In the genomic region with DNA sequence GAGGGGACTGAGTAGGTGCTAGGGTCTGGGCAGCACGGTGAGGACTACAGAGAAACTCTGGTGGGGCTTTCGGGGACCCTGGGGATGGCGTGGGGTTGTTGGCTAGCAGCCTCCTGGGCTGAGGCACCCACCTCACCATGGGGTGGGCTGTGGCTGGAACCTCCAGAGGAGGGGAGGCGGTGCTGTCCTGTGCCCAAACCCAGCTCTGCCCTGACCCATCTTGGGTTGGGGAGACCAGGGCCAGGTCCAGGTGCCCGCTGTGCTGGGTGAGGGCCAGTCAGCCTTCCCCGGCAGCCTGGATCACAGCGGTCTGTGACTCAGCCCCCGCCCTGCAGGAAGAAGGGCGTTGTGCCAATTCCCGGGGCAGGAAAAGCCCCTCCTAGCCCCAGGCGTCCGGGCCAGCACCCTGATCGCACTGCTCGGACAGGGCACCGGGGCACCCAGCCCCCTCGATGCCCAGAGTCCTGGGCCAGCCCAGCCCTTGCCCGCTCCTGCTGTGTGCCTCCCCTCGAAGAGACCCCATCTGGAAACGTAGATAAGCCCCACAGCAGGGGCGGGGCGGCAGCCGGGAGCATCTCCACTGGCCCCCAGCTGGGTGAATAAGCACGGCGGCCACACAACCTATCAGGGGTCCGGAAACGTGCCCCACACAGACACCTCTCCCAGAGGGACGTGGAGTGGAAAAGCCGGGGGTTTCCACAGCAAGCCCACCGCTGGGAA, we compare ENCODE assay signal across 8 cellular contexts. TPM values are rescaled to one million over a fixed set of nuclear protein-coding genes. Genes with fewer than 3 reads are reported as not detected.
DNase-seq lines count a peak whose midpoint lies in the region; ATAC-seq and TF ChIP-seq lines count a peak whose summit lies in the region.
"Had no signal": no experiment of that assay in that cellular context is flagged by ENCODE, and none has a peak within 500 bp of the region (broad histone marks: within the 10 kb centered on the region; RNA-seq: fewer than 3 reads in every experiment).

No MANE protein-coding gene starts in this region.

- TF ChIP-seq EP300 in transverse colon (IDR thresholded peaks at IDR 0.05; ENCODE audit: low read depth): no peak

- in situ Hi-C loops in transverse colon (cut with MboI; ENCODE audit: low pct_ligation_motif_present in 1 of 4, low pct_unique_long_range_greater_than_20kb in 1 of 4, low sequenced_read_pairs in 3 of 4): no loop called here

- H3K4me1 ChIP-seq in transverse colon: peaks cover 57 to 85% (median 64%) of the 10 kb centered on the region in 4 donors

- ATAC-seq in left colon: peak; percentile 16

- no peaks in the 10 kb centered on the region for H3K9me3 ChIP-seq in transverse colon

- no peaks in the 10 kb centered on the region for H3K36me3 ChIP-seq in transverse colon

- intact Hi-C loops in left colon (cut with DNase I, micrococcal nuclease): no loop called here
- intact Hi-C loops in transverse colon (cut with DNase I; ENCODE audit: low total_unique reads): no loop called here

- TF ChIP-seq CTCF in transverse colon (IDR thresholded peaks at IDR 0.05): no peak

- DNase-seq in NCI-H226: peak; percentile 81
- peak in 2 of 61 donors; percentile 29 to 81 for DNase-seq in caudate nucleus (lab: John Stamatoyannopoulos, UW)
- DNase-seq in left colon: no peak
- DNase-seq in transverse colon: no peak
- no peak for DNase-seq in NCI-H1105 treated with DMSO at 0.1 percent for 48 hours (lab: John Stamatoyannopoulos, UW)
- DNase-seq in activated T-cell treated with anti-CD3 and anti-CD28 coated beads for 4 hours: no peak
- DNase-seq in ecto neural progenitor cell (ENCODE audit: low spot score): no peak
- DNase-seq: NCI-H146 had no signal

- H3K27me3 ChIP-seq in transverse colon: no peaks in the 10 kb centered on the region

- H3K27ac ChIP-seq in caudate nucleus (ENCODE audit: low read depth, low read length) (peak overlapping the region; percentile 89), transverse colon (peak overlapping the region; percentile 81 to 88 (median 84))

- H3K4me3 ChIP-seq in transverse colon: no peak overlapping the region

- 36% methylated on average over 24 of the region's 29 CpGs; no CpG with 5 or more reads in 1 of the 2 donors for WGBS in transverse colon (ENCODE audit: low coverage in 1 of 2), 2 donors

- no peak for TF ChIP-seq POLR2A in transverse colon (IDR thresholded peaks at IDR 0.05)

RNA-seq across cellular contexts. Expression of a gene that starts 10.0 kb away (rescaled TPM):
- 10 to 100 TPM; 18.2 to 45.8 TPM for total RNA-seq in left colon
- total RNA-seq in transverse colon: 100 to 1,000 TPM in 2 of 4 donors, 10 to 100 TPM in 2; 33.2 to 269 (median 91.3) TPM

RNA-seq across cellular contexts. Expression of a gene that starts 29.8 kb away (rescaled TPM):
- 1,000 to 10,000 TPM; 1,150 to 1,291 TPM for total RNA-seq in left colon
- 1,000 to 10,000 TPM in 3 of 4 donors, 100 to 1,000 TPM in 1; 585 to 2,728 (median 1,375) TPM for total RNA-seq in transverse colon

RNA-seq across cellular contexts. Expression of a gene that starts 50.0 kb away (rescaled TPM):
- total RNA-seq in left colon: 1 to 10 TPM; 7.8 to 9.5 TPM
- 10 to 100 TPM in 1 of 4 donors, 1 to 10 TPM in 3; 3.7 to 10.1 (median 8.5) TPM for total RNA-seq in transverse colon

RNA-seq across cellular contexts. Expression of a gene that starts 54.3 kb away (rescaled TPM):
- 10 to 100 TPM; 67.2 to 73.1 TPM for total RNA-seq in left colon
- 100 to 1,000 TPM in 3 of 4 donors, 10 to 100 TPM in 1; 41.8 to 126 (median 109) TPM for total RNA-seq in transverse colon
